In the genomic region with DNA sequence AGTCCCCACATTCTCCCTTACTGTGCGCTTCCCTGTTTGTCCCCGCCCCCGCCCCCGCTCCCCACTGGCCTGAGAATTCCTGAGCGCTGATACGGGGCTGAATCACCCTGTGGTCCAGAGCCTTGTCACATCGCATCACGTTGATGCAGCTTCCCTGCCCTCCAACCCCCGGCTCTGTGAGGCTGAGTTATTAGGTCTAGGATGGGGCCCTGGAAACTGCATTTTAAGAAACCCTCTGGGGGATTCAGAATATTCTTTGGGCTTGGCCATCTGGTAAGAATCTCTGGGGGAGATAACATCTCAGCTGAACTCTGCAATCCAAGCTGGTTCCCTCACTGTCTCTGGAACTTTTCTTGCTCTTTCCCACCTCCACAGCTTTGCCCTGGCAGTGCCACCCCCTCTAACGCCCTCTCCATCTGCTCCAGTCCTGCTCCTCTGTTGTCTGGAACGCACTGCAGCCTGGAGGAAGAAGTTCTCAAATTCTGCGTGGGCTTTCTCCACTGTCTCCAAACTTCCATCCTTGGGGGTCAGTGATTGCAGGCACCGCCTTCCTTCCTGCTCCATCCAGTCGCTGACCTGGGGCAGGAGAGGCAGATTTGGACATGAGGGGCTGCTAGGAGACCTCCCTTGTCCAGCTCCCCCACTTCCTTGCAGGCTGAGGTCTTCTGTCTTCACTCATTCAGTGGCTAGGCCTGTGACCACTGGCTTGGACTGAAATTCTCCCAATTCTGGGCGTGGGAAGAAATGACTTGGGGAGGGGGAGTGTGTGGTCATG, we compare ENCODE assay signal across 2 cellular contexts.
TF ChIP-seq lines count a peak whose summit lies in the region.

No MANE protein-coding gene starts in this region.

TF ChIP-seq in Ishikawa, 13 proteins besides CTCF, POLR2A, EP300 and RAD21:
- TF ChIP-seq CREB1 (IDR thresholded peaks at IDR 0.05; ENCODE audit: low read depth) = no peak
- TF ChIP-seq NFIC (IDR thresholded peaks at IDR 0.05) = no peak
- TF ChIP-seq EGR1 (IDR thresholded peaks at IDR 0.05) = no peak
- 0 out of 2 replicates have a peak, but pooled peaks have one; percentile 11 for TF ChIP-seq TEAD4 (IDR thresholded peaks at IDR 0.05)

TF ChIP-seq in H1, 55 proteins besides CTCF, POLR2A, EP300 and RAD21:
- TF ChIP-seq SIRT6 (IDR thresholded peaks at IDR 0.05; ENCODE audit: low read length) = no peak
- TF ChIP-seq SIX5 (IDR thresholded peaks at IDR 0.05; ENCODE audit: low read depth, low read length) = no peak
- no peak for TF ChIP-seq ATF2 (IDR thresholded peaks at IDR 0.05; ENCODE audit: low read length)
- no peak for TF ChIP-seq SIN3A (conservative IDR thresholded peaks at IDR 0.05 in 1 of 2, IDR thresholded peaks at IDR 0.05 in 1 of 2; ENCODE audit: low read depth in 1 of 2, low read length in 2 of 2)
- no peak for TF ChIP-seq FOSL1 (IDR thresholded peaks at IDR 0.05; ENCODE audit: insufficient read depth, low read depth, low read length)
- TF ChIP-seq EZH2 (IDR thresholded peaks at IDR 0.05; ENCODE audit: low read depth, low read length, severe bottlenecking) = no peak
- TF ChIP-seq NRF1 (IDR thresholded peaks at IDR 0.05; ENCODE audit: low read depth, low read length) = no peak
- TF ChIP-seq TAF1 (IDR thresholded peaks at IDR 0.05; ENCODE audit: low read depth, low read length) = no peak
